7 cellular contexts compared by ENCODE assay signal in genomic region chr15:89575146-89575655, GRCh38.
DNase-seq lines count a peak whose midpoint lies in the region; ATAC-seq and TF ChIP-seq lines count a peak whose summit lies in the region.

TICRR (plus strand) TSS chr15:89575469; CDS start chr15:89575587, 118 bp downstream.

- ATAC-seq in GM18517 (IDR thresholded peaks at IDR 0.05; ENCODE audit: unreplicated experiment): peak; percentile 98
- peak; percentile 93 for ATAC-seq in HG03039 (IDR thresholded peaks at IDR 0.05; ENCODE audit: unreplicated experiment)

- no peak for TF ChIP-seq CTCF in retinal pigment epithelial cell (conservative IDR thresholded peaks at IDR 0.05; ENCODE audit: low read depth, low read length)

- peak within 1 kb of the TSS; percentile 82 for H3K4me3 ChIP-seq in retinal pigment epithelial cell (ENCODE audit: low read length)

- DNase-seq in NCI-H2081 (lab: John Stamatoyannopoulos, UW) (peak; percentile 99 to 100), T-helper 9 cell (peak; percentile 83), astrocyte of the hippocampus (ENCODE audit: low read depth, low spot score) (peak; percentile 99), hypothalamus (lab: John Stamatoyannopoulos, UW) (peak; percentile 22 to 95 (median 85)), retinal pigment epithelial cell (ENCODE audit: low read depth) (peak; percentile 98)

Comparison
In these comparisons a context has a peak if more than half of its experiments do, and no peak if none do; other contexts are left out.
1. Peak in every context shown above with its lines: DNase-seq, ATAC-seq and H3K4me3 ChIP-seq.